Comparison of ENCODE assay signal across 1 cellular context in the genomic region with DNA sequence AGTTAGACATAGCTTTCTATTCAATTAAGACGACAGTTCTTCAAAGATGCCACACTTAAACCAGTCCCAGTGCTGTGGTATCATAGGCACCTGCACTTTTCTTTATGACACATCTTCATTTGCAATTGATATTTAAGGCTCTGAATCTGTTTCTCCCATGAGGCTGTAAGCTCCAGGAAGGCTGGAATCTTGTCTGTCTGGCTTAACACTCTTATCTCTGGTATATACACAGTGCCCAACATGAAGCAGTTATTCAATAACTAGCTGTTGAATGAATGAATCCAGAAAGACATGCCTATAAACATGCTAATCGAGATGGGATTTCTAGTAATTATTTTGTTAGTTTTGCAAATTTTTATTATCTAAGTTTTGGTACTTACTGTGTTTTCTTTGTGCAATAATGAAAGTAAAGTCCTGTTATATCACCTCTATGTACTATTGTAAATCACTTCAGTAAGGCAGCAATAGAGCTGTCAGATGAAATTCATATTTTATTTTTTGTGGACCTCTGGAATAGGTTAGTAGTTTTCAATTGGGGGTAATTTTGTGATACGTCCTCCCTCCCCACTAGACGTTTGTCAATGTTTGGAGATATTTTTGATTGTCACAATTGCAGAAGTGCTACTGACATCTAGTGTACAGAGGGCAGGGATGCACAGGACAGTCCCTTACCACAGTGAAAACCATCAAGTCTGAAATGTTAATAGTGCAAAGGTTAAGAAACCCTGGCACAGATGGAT.
TF ChIP-seq lines count a peak whose summit lies in the region.

No MANE protein-coding gene starts in this region.

TF ChIP-seq in GM12878, 131 proteins besides CTCF, POLR2A, EP300 and RAD21 (continued from another document and continues in another):
- TF ChIP-seq ZBTB40 (IDR thresholded peaks at IDR 0.05; ENCODE audit: borderline replicate concordance) (no peak), EZH2 (IDR thresholded peaks at IDR 0.05; ENCODE audit: borderline replicate concordance, control insufficient read depth, low read depth, low read length) (no peak), JUND (IDR thresholded peaks at IDR 0.05; ENCODE audit: low read depth, low read length) (no peak), KLF5 (IDR thresholded peaks at IDR 0.05; ENCODE audit: partially characterized antibody) (no peak), POLR2AphosphoS2 (IDR thresholded peaks at IDR 0.05; ENCODE audit: low read depth, low read length) (no peak), NBN (IDR thresholded peaks at IDR 0.05) (0 out of 2 replicates have a peak, but pooled peaks have one; percentile 22), ATF2 (IDR thresholded peaks at IDR 0.05; ENCODE audit: low read length) (no peak), SMAD1 (IDR thresholded peaks at IDR 0.05; ENCODE audit: low read depth, partially characterized antibody) (no peak), ATF3 (IDR thresholded peaks at IDR 0.05; ENCODE audit: borderline replicate concordance, extremely low read depth, low read depth, low read length) (no peak), TAF1 (IDR thresholded peaks at IDR 0.05; ENCODE audit: borderline replicate concordance, low read depth, low read length) (no peak), SREBF2 (IDR thresholded peaks at IDR 0.05; ENCODE audit: low read length) (no peak), YY1 (IDR thresholded peaks at IDR 0.05; ENCODE audit: low read depth, low read length) (0 out of 2 replicates have a peak, but pooled peaks have one; percentile 14), KAT2A (conservative IDR thresholded peaks at IDR 0.05; ENCODE audit: control insufficient read depth, low read depth, low read length) (no peak), NR2C2 (IDR thresholded peaks at IDR 0.05; ENCODE audit: borderline replicate concordance, control insufficient read depth, insufficient read length, low read depth) (no peak), RELA (IDR thresholded peaks at IDR 0.05; ENCODE audit: borderline replicate concordance, partially characterized antibody) (no peak), NFIC (IDR thresholded peaks at IDR 0.05; ENCODE audit: low read depth, low read length) (no peak), POU2F2 (IDR thresholded peaks at IDR 0.05; ENCODE audit: borderline replicate concordance, low read depth, low read length) (no peak), SPI1 (IDR thresholded peaks at IDR 0.05; ENCODE audit: borderline replicate concordance, insufficient read depth, low read depth, low read length) (peak; percentile 58; the same call in 1 of the 2 replicates), PAX5 (IDR thresholded peaks at IDR 0.05; ENCODE audit: borderline replicate concordance, low read depth, low read length) (no peak), E2F4 (IDR thresholded peaks at IDR 0.05; ENCODE audit: low read depth, low read length) (no peak), SMC3 (IDR thresholded peaks at IDR 0.05; ENCODE audit: borderline replicate concordance, low read length) (peak; percentile 65; the same call in 1 of the 2 replicates), NR2F1 (conservative IDR thresholded peaks at IDR 0.05) (0 out of 2 replicates have a peak, but pooled peaks have one; percentile 17), SP1 (IDR thresholded peaks at IDR 0.05; ENCODE audit: low read depth, low read length) (no peak), MAX (IDR thresholded peaks at IDR 0.05; ENCODE audit: low read depth, low read length) (no peak), FOXK2 (IDR thresholded peaks at IDR 0.05) (no peak), ASH2L (IDR thresholded peaks at IDR 0.05; ENCODE audit: borderline replicate concordance, low read depth) (no peak), CHD2 (IDR thresholded peaks at IDR 0.05; ENCODE audit: borderline replicate concordance, low read depth, low read length) (no peak)
- TF ChIP-seq, protein P1, sequence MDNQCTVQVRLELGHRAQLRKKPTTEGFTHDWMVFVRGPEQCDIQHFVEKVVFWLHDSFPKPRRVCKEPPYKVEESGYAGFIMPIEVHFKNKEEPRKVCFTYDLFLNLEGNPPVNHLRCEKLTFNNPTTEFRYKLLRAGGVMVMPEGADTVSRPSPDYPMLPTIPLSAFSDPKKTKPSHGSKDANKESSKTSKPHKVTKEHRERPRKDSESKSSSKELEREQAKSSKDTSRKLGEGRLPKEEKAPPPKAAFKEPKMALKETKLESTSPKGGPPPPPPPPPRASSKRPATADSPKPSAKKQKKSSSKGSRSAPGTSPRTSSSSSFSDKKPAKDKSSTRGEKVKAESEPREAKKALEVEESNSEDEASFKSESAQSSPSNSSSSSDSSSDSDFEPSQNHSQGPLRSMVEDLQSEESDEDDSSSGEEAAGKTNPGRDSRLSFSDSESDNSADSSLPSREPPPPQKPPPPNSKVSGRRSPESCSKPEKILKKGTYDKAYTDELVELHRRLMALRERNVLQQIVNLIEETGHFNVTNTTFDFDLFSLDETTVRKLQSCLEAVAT (IDR thresholded peaks at IDR 0.05), result no peak
- TF ChIP-seq, protein P2, sequence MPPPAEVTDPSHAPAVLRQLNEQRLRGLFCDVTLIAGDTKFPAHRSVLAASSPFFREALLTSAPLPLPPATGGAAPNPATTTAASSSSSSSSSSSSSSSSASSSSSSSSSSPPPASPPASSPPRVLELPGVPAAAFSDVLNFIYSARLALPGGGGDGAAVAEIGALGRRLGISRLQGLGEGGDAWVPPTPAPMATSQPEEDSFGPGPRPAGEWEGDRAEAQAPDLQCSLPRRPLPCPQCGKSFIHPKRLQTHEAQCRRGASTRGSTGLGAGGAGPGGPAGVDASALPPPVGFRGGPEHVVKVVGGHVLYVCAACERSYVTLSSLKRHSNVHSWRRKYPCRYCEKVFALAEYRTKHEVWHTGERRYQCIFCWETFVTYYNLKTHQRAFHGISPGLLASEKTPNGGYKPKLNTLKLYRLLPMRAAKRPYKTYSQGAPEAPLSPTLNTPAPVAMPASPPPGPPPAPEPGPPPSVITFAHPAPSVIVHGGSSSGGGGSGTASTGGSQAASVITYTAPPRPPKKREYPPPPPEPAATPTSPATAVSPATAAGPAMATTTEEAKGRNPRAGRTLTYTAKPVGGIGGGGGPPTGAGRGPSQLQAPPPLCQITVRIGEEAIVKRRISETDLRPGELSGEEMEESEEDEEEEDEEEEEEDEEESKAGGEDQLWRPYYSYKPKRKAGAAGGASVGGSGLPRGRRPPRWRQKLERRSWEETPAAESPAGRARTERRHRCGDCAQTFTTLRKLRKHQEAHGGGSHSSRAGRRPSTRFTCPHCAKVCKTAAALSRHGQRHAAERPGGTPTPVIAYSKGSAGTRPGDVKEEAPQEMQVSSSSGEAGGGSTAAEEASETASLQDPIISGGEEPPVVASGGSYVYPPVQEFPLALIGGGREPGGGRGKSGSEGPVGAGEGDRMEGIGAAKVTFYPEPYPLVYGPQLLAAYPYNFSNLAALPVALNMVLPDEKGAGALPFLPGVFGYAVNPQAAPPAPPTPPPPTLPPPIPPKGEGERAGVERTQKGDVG (CRISPR knock-in tag; IDR thresholded peaks at IDR 0.05), result no peak
- TF ChIP-seq, protein P3, sequence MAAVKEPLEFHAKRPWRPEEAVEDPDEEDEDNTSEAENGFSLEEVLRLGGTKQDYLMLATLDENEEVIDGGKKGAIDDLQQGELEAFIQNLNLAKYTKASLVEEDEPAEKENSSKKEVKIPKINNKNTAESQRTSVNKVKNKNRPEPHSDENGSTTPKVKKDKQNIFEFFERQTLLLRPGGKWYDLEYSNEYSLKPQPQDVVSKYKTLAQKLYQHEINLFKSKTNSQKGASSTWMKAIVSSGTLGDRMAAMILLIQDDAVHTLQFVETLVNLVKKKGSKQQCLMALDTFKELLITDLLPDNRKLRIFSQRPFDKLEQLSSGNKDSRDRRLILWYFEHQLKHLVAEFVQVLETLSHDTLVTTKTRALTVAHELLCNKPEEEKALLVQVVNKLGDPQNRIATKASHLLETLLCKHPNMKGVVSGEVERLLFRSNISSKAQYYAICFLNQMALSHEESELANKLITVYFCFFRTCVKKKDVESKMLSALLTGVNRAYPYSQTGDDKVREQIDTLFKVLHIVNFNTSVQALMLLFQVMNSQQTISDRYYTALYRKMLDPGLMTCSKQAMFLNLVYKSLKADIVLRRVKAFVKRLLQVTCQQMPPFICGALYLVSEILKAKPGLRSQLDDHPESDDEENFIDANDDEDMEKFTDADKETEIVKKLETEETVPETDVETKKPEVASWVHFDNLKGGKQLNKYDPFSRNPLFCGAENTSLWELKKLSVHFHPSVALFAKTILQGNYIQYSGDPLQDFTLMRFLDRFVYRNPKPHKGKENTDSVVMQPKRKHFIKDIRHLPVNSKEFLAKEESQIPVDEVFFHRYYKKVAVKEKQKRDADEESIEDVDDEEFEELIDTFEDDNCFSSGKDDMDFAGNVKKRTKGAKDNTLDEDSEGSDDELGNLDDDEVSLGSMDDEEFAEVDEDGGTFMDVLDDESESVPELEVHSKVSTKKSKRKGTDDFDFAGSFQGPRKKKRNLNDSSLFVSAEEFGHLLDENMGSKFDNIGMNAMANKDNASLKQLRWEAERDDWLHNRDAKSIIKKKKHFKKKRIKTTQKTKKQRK (IDR thresholded peaks at IDR 0.05; ENCODE audit: low read depth, low read length), result no peak
- TF ChIP-seq, protein P4, sequence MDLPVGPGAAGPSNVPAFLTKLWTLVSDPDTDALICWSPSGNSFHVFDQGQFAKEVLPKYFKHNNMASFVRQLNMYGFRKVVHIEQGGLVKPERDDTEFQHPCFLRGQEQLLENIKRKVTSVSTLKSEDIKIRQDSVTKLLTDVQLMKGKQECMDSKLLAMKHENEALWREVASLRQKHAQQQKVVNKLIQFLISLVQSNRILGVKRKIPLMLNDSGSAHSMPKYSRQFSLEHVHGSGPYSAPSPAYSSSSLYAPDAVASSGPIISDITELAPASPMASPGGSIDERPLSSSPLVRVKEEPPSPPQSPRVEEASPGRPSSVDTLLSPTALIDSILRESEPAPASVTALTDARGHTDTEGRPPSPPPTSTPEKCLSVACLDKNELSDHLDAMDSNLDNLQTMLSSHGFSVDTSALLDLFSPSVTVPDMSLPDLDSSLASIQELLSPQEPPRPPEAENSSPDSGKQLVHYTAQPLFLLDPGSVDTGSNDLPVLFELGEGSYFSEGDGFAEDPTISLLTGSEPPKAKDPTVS (IDR thresholded peaks at IDR 0.05; ENCODE audit: low read depth, low read length), result no peak
